1 cellular context compared by ENCODE assay signal in the genomic region with DNA sequence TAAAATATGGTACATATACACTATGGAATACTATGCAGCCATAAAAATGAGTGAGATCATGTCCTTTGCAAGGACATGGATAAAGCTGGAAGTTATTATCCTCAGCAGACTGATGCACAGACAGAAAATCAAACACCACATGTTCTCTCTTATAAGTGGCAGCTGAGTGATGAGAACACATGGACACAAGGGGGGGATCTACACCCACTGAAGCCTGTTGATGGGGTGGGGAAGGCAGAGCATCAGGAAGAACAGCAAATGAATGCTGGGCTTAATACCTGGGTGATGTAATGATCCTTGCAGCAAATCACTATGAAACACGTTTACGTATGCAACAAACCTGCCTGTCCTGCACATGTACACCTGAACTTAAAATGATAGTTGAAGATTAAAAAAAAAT.
TF ChIP-seq lines count a peak whose summit lies in the region.

No MANE protein-coding gene starts in this region.

TF ChIP-seq in GM23338, 12 proteins besides CTCF, POLR2A, EP300 and RAD21 (continued from another document):
- TF ChIP-seq ZNF462 (CRISPR knock-in tag; IDR thresholded peaks at IDR 0.05) = no peak
